ENCODE assay signal across 1 cellular context in genomic region chr11:76787911-76788596, GRCh38.
TF ChIP-seq lines count a peak whose summit lies in the region.

No MANE protein-coding gene starts in this region.

TF ChIP-seq in H1, 55 proteins besides CTCF, POLR2A, EP300 and RAD21:
- TF ChIP-seq E2F6 (IDR thresholded peaks at IDR 0.05) (no peak), ZNF274 (IDR thresholded peaks at IDR 0.05; ENCODE audit: borderline replicate concordance, extremely low read depth, low read length) (no peak), POLR2AphosphoS5 (IDR thresholded peaks at IDR 0.05; ENCODE audit: low read depth, low read length) (no peak), ATF3 (IDR thresholded peaks at IDR 0.05; ENCODE audit: insufficient read depth, low read depth, low read length) (no peak), PHF8 (conservative IDR thresholded peaks at IDR 0.05; ENCODE audit: low read depth, low read length) (no peak), CTBP2 (IDR thresholded peaks at IDR 0.05; ENCODE audit: borderline replicate concordance, insufficient read depth, insufficient read length, low read length) (no peak), TCF12 (IDR thresholded peaks at IDR 0.05; ENCODE audit: low read depth, low read length) (no peak), HDAC2 (IDR thresholded peaks at IDR 0.05; ENCODE audit: borderline replicate concordance in 1 of 2, low read depth in 2 of 2, low read length in 2 of 2) (no peak)
